Comparison of ENCODE assay signal across 15 cellular contexts in the genomic region with DNA sequence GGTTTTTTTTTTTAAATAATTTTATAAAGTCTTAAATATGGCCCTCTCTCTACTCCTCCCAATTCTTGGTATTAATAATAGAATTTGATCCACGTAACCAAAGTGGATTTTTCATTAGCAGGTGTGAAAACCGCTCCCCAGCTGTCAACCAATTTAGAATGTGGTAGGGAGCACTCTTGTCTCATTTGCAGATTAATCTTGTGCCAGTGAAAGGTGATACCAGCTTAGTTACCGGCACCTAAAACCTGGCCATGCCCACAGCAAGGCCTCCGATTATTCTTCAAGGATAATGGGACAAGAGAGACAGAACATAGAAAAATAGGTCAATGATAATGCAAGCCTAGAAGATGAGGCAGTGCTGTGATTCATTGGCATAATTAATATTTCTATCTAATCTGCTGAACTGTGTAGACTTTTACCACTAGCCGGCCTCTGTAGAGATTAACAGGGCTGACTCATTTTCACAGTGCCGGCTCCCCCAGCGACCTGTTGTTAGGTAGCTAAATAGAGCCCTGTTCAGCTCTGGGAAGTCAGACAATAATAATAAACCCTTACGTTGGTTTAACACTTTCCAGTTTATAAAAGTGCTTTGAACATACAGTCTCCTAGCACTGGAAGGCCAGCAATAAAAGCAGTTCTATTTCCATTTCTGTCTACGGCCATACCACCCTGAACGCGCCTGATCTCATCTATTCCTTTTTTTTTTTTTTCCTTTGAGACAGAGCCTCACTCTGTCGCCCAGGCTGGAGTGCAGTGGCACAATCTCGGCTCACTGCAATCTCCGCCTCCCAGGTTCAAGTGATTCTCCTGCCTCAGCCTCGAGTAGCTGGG.
DNase-seq lines count a peak whose midpoint lies in the region; ATAC-seq and TF ChIP-seq lines count a peak whose summit lies in the region.
"Had no signal": no experiment of that assay in that cellular context is flagged by ENCODE, and none has a peak within 500 bp of the region (broad histone marks: within the 10 kb centered on the region; RNA-seq: fewer than 3 reads in every experiment).

No MANE protein-coding gene starts in this region.

- H3K9me3 Mint-ChIP-seq in activated CD8-positive, alpha-beta memory T cell treated with anti-CD3 and anti-CD28 coated beads, Interleukin-2, amount 10 ng/mL, durations not matched to agents 7 days and 5 days (ENCODE audit: low read depth) = no peaks in the 10 kb centered on the region
- H3K9me3 Mint-ChIP-seq: activated naive CD4-positive, alpha-beta T cell treated with anti-CD3 and anti-CD28 coated beads for 36 hours had no signal

- H3K9me3 ChIP-seq in Panc1 (ENCODE audit: control insufficient read depth, insufficient read depth, low read depth, low read length) (no peaks in the 10 kb centered on the region), smooth muscle cell (replicated peaks; ENCODE audit: low read depth) (no peaks in the 10 kb centered on the region), aorta (ENCODE audit: control insufficient read depth, low read length) (no peaks in the 10 kb centered on the region)
- H3K9me3 ChIP-seq: vagina had no signal

- H3K27me3 Mint-ChIP-seq in activated CD8-positive, alpha-beta memory T cell treated with anti-CD3 and anti-CD28 coated beads, Interleukin-2, amount 10 ng/mL, durations not matched to agents 7 days and 5 days = no peaks in the 10 kb centered on the region

- H3F3A ChIP-seq in smooth muscle cell (ENCODE audit: low read depth) = no peaks in the 10 kb centered on the region

- H3K27ac Mint-ChIP-seq in activated CD8-positive, alpha-beta memory T cell treated with anti-CD3 and anti-CD28 coated beads, Interleukin-2, amount 10 ng/mL, durations not matched to agents 7 days and 5 days = no peak overlapping the region
- H3K27ac Mint-ChIP-seq: activated CD8-positive, alpha-beta T cell treated with anti-CD3 and anti-CD28 coated beads, Interleukin-2, amount 10 ng/mL, durations not matched to agents 7 days and 5 days; activated naive CD4-positive, alpha-beta T cell treated with anti-CD3 and anti-CD28 coated beads for 36 hours had no signal

- H3K27ac ChIP-seq in Panc1 (ENCODE audit: low read length) (no peak overlapping the region), foreskin keratinocyte (no peak overlapping the region), smooth muscle cell (ENCODE audit: low read depth) (peak overlapping the region; percentile 44), aorta (ENCODE audit: low read depth in 1 of 2, low read length in 2 of 2) (no peak overlapping the region)
- H3K27ac ChIP-seq: PC-9, vagina had no signal

- POLR2A ChIA-PET in Panc1 (lab: Charles Lee) = no interaction called here

- H3K79me2 ChIP-seq in smooth muscle cell (ENCODE audit: low read depth) = no peaks in the 10 kb centered on the region

- intact Hi-C loops in Panc1 (cut with micrococcal nuclease; ENCODE audit: unreplicated experiment) (no loop called here), aorta (cut with DNase I) (no loop called here)

- H3K36me3 Mint-ChIP-seq in activated CD8-positive, alpha-beta memory T cell treated with anti-CD3 and anti-CD28 coated beads, Interleukin-2, amount 10 ng/mL, durations not matched to agents 7 days and 5 days = peaks cover 13% of the 10 kb centered on the region

- no peaks in the 10 kb centered on the region for H4K20me1 ChIP-seq in smooth muscle cell (ENCODE audit: low read depth)

- H2AFZ ChIP-seq in smooth muscle cell (ENCODE audit: low read depth) = no peak overlapping the region
- H2AFZ ChIP-seq: PC-9 had no signal

- no peak for TF ChIP-seq CTCF in Panc1 (IDR thresholded peaks at IDR 0.05)
- TF ChIP-seq CTCF in foreskin keratinocyte (conservative IDR thresholded peaks at IDR 0.05) = no peak
- TF ChIP-seq CTCF in smooth muscle cell (IDR thresholded peaks at IDR 0.05; ENCODE audit: borderline replicate concordance, insufficient read depth, poor library complexity, severe bottlenecking) = no peak

- BruUV-seq in Panc1 (replicated peaks; lab: Mats Ljungman, UMichigan) = no TSS peak

- CTCF ChIA-PET in activated CD8-positive, alpha-beta memory T cell treated with anti-CD3 and anti-CD28 coated beads, Interleukin-2, amount 10 ng/mL, durations not matched to agents 7 days and 5 days (lab: Charles Lee) = no interaction called here
- CTCF ChIA-PET in Panc1 (lab: Charles Lee) = no interaction called here

- peak overlapping the region; percentile 20 for H3K4me2 ChIP-seq in smooth muscle cell
- H3K4me2 ChIP-seq: PC-9 had no signal

- no peaks in the 10 kb centered on the region for H3K27me3 ChIP-seq in Panc1 (ENCODE audit: control insufficient read depth, insufficient read depth, low read length)
- no peaks in the 10 kb centered on the region for H3K27me3 ChIP-seq in foreskin keratinocyte
- no peaks in the 10 kb centered on the region for H3K27me3 ChIP-seq in smooth muscle cell (ENCODE audit: low read depth)
- no peaks in the 10 kb centered on the region for H3K27me3 ChIP-seq in aorta (ENCODE audit: control insufficient read depth in 1 of 2, insufficient read depth in 2 of 2, low read length in 1 of 2)
- H3K27me3 ChIP-seq: vagina had no signal

- ATAC-seq in activated CD8-positive, alpha-beta memory T cell treated with anti-CD3 and anti-CD28 coated beads, Interleukin-2, amount 10 ng/mL, durations not matched to agents 7 days and 5 days = no peak
- ATAC-seq in Panc1 = peak; percentile 60; the same call in 1 of the 2 replicates
- peak; percentile 89 for ATAC-seq in foreskin keratinocyte
- ATAC-seq in aorta (ENCODE audit: low FRiP score) = no peak
- ATAC-seq: activated CD8-positive, alpha-beta T cell treated with anti-CD3 and anti-CD28 coated beads, Interleukin-2, amount 10 ng/mL, durations not matched to agents 7 days and 5 days had no signal

- peak; percentile 15 for DNase-seq in activated CD8-positive, alpha-beta memory T cell treated with anti-CD3 and anti-CD28 coated beads, Interleukin-2, amount 50 U/mL, for 48 hours
- no peak for DNase-seq in activated CD8-positive, alpha-beta memory T cell treated with anti-CD3 and anti-CD28 coated beads, Interleukin-2, amount 10 ng/mL, durations not matched to agents 7 days and 5 days
- no peak for DNase-seq in Panc1 (ENCODE audit: low read depth, low spot score)
- peak in 1 of 2 donors; percentile 21 for DNase-seq in foreskin keratinocyte
- DNase-seq in smooth muscle cell (lab: John Stamatoyannopoulos, UW; ENCODE audit: unreplicated experiment) = no peak
- DNase-seq in C1 segment of cervical spinal cord (lab: John Stamatoyannopoulos, UW) = no peak
- DNase-seq in iPS-NIHi11 (ENCODE audit: low spot score) = no peak
- DNase-seq in aorta = no peak
- DNase-seq: activated CD8-positive, alpha-beta T cell treated with anti-CD3 and anti-CD28 coated beads, Interleukin-2, amount 10 ng/mL, durations not matched to agents 7 days and 5 days; activated naive CD4-positive, alpha-beta T cell treated with anti-CD3 and anti-CD28 coated beads for 36 hours; foreskin melanocyte; H7; PC-9; T-helper 2 cell had no signal

- no peak overlapping the region for H3K9ac ChIP-seq in smooth muscle cell (ENCODE audit: low read depth)

- peaks cover 4% of the 10 kb centered on the region for H3K4me1 Mint-ChIP-seq in activated CD8-positive, alpha-beta memory T cell treated with anti-CD3 and anti-CD28 coated beads, Interleukin-2, amount 10 ng/mL, durations not matched to agents 7 days and 5 days

- WGBS in smooth muscle cell (ENCODE audit: low lambda C conversion rate) = 57% methylated on average over 15 of the region's 15 CpGs
- 40% methylated on average over 15 of the region's 15 CpGs for WGBS in aorta, 2 donors

- H3K4me3 Mint-ChIP-seq in activated CD8-positive, alpha-beta memory T cell treated with anti-CD3 and anti-CD28 coated beads, Interleukin-2, amount 10 ng/mL, durations not matched to agents 7 days and 5 days = no peak overlapping the region
- H3K4me3 Mint-ChIP-seq: activated CD8-positive, alpha-beta T cell treated with anti-CD3 and anti-CD28 coated beads, Interleukin-2, amount 10 ng/mL, durations not matched to agents 7 days and 5 days; activated naive CD4-positive, alpha-beta T cell treated with anti-CD3 and anti-CD28 coated beads for 36 hours had no signal

- H3K4me1 ChIP-seq in Panc1 (ENCODE audit: control insufficient read depth, insufficient read depth, low read length) = no peaks in the 10 kb centered on the region
- H3K4me1 ChIP-seq in foreskin keratinocyte = no peaks in the 10 kb centered on the region
- H3K4me1 ChIP-seq in smooth muscle cell (ENCODE audit: low read depth) = peaks cover 25% of the 10 kb centered on the region
- no peaks in the 10 kb centered on the region for H3K4me1 ChIP-seq in aorta (ENCODE audit: control insufficient read depth in 1 of 2, insufficient read depth in 2 of 2, low read length in 2 of 2)
- H3K4me1 ChIP-seq: vagina had no signal

- in situ Hi-C loops in Panc1 (cut with HindIII; ENCODE audit: low pct_unique_long_range_greater_than_20kb, low sequenced_read_pairs) = no loop called here

- H3K36me3 ChIP-seq in Panc1 (ENCODE audit: control insufficient read depth, insufficient read depth, low read length) = no peaks in the 10 kb centered on the region
- H3K36me3 ChIP-seq in smooth muscle cell (ENCODE audit: low read depth) = no peaks in the 10 kb centered on the region
- H3K36me3 ChIP-seq in aorta (ENCODE audit: control insufficient read depth in 1 of 2, insufficient read depth in 2 of 2, low read length in 1 of 2) = peaks cover 0 to 2% of the 10 kb centered on the region in 2 donors
- H3K36me3 ChIP-seq: vagina had no signal

- H3K4me3 ChIP-seq in Panc1 (ENCODE audit: low read depth in 2 of 2, low read length in 2 of 2) (no peak overlapping the region), smooth muscle cell (no peak overlapping the region), aorta (ENCODE audit: low read length in 2 of 2) (no peak overlapping the region)
- H3K4me3 ChIP-seq: PC-9, vagina had no signal

Comparison
In these comparisons a context has a peak if more than half of its experiments do, and no peak if none do; other contexts are left out.
1. ATAC-seq: peak in Panc1 (single experiment) and foreskin keratinocyte (single experiment); none in activated CD8-positive, alpha-beta memory T cell treated with anti-CD3 and anti-CD28 coated beads, Interleukin-2, amount 10 ng/mL, durations not matched to agents 7 days and 5 days (single experiment) and aorta (single experiment).